ENCODE assay signal across 30 cellular contexts in genomic region chrX:154776753-154777152, GRCh38. TPM values are rescaled to one million over a fixed set of nuclear protein-coding genes. Genes with fewer than 3 reads are reported as not detected.
"Had no signal": no experiment of that assay in that cellular context is flagged by ENCODE, and none has a peak within 500 bp of the region (broad histone marks: within the 10 kb centered on the region; RNA-seq: fewer than 3 reads in every experiment).

No MANE protein-coding gene starts in this region.

- H3K27ac Mint-ChIP-seq: endodermal cell, memory B cell, nephron had no signal

- H3K4me3 Mint-ChIP-seq: endodermal cell, memory B cell, nephron, T-cell had no signal

- H3K4me1 Mint-ChIP-seq: endodermal cell, memory B cell had no signal

- DNase-seq: activated CD4-positive, alpha-beta T cell treated with anti-CD3 and anti-CD28 coated beads for 1 hour; activated CD4-positive, alpha-beta T cell treated with anti-CD3 and anti-CD28 coated beads, Interleukin-2, amount 50 U/mL, for 4 hours; activated gamma-delta T cell treated with Interleukin-2 at 50 U/mL for 16 hours; activated T-cell treated with anti-CD3 and anti-CD28 coated beads, Interleukin-2, amount 50 U/mL, for 1 hour; anterior cingulate cortex; body of pancreas; cortex of kidney; endodermal cell; foreskin fibroblast; heart right ventricle; islet precursor cell; left cardiac atrium; pancreas; psoas muscle; stimulated activated CD4-positive, alpha-beta T cell treated with anti-CD3 and anti-CD28 coated beads, Interleukin-4, amount 100 ng/mL, for 24 hours; stomach; T-cell had no signal

- H3K27me3 ChIP-seq: body of pancreas, cardiac muscle cell, heart right ventricle, pancreas, right atrium auricular region, stomach, suprapubic skin, tibial nerve had no signal

- H3K4me1 ChIP-seq: body of pancreas, heart right ventricle, pancreas, psoas muscle, right atrium auricular region, stomach, suprapubic skin, tibial nerve had no signal

- H3K9me3 ChIP-seq: body of pancreas, pancreas, suprapubic skin, tibial nerve had no signal

- H3K27ac ChIP-seq: body of pancreas, cardiac muscle cell, heart right ventricle, pancreas, psoas muscle, right atrium auricular region, stomach, suprapubic skin, tibial nerve had no signal

- H3K27me3 Mint-ChIP-seq: memory B cell had no signal

- H3K4me3 ChIP-seq: body of pancreas, cardiac muscle cell, heart right ventricle, pancreas, psoas muscle, right atrium auricular region, stomach, suprapubic skin, tibial nerve had no signal

- H3K9me3 Mint-ChIP-seq: memory B cell, T-cell had no signal

RNA-seq across cellular contexts. Expression of gene GAB3, which starts 25.9 kb away (rescaled TPM):
- total RNA-seq: epithelial cell of proximal tubule had no signal
- polyA plus RNA-seq: cardiac muscle cell had no signal

RNA-seq across cellular contexts. Expression of gene SMIM9, which starts 57.7 kb away (rescaled TPM):
- total RNA-seq: body of pancreas, cardiac muscle cell, cerebellum, endodermal cell, epithelial cell of proximal tubule, fibroblast of lung, left cardiac atrium, mononuclear cell, myocyte, pancreas, psoas muscle, right atrium auricular region, stomach, suprapubic skin, T-cell, tibial nerve, urinary bladder had no signal
- polyA plus RNA-seq: cardiac muscle cell, fibroblast of lung, heart right ventricle, liver, pancreas, psoas muscle, stomach, urinary bladder had no signal
